In the genomic region with DNA sequence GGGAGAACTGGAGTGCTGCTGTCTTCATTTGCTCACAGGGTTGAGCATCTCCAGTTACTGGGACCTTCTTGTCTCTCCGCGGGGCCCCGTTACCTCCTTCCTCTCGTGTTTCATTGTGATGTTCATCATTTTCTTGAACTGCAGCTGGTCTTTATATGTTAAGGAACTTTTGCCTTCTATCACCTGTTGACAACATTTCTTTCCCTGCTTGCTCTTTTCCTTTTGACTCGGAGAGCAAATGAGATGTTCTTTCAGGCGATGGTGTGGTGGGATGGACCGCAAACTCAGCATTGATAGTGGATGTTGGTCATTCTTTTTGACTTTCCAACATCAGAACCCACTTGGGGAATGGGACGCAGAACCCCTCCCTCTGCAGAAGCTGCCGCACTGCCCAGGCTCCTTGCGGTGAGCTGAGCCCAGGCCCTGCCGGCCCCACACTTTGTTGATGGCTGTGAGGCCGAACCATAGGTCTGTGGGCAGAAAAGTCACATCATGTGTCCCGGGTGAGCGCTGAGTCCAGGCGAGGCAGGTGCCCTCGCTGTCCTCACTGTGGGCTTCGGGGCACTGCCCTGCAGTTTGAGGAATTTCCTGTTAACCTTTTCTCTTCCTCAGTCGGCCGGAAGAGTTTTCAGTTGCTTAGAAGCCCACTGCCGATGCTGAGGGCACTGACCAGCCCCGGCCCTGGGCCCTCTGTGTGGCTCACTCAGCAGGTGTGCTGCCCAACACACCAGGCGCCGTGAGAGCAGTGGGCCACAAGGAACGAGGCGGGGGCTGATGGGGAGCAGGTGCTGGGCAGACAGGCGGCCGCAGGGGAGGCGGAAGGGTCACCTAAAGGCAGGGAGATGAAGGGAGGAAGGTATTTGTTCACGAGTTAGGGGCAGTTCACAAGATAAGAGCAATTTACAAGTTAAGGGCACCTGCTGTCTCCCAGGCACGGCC, we compare ENCODE assay signal across 22 cellular contexts. TPM values are rescaled to one million over a fixed set of nuclear protein-coding genes. Genes with fewer than 3 reads are reported as not detected.
"Had no signal": no experiment of that assay in that cellular context is flagged by ENCODE, and none has a peak within 500 bp of the region (broad histone marks: within the 10 kb centered on the region; RNA-seq: fewer than 3 reads in every experiment).

No MANE protein-coding gene starts in this region.

- DNase-seq: colonic mucosa; dermis blood vessel endothelial cell; erythroblast; foreskin keratinocyte; head of caudate nucleus; kidney glomerular epithelial cell; mammary epithelial cell; naive thymus-derived CD4-positive, alpha-beta T cell; nephron progenitor cell; sigmoid colon; stimulated activated CD4-positive, alpha-beta T cell treated with anti-CD3 and anti-CD28 coated beads, Interleukin-2, amount 100 ng/mL, for 24 hours; stimulated activated CD4-positive, alpha-beta T cell treated with anti-CD3 and anti-CD28 coated beads, Interleukin-4, amount 100 ng/mL, for 4 hours; stimulated activated naive CD4-positive, alpha-beta T cell; stomach; trophoblast cell had no signal

- H3K27me3 ChIP-seq: colonic mucosa, hepatocyte had no signal

- H3K4me1 ChIP-seq: foreskin keratinocyte had no signal

- ATAC-seq: foreskin keratinocyte; left lobe of liver; naive thymus-derived CD4-positive, alpha-beta T cell had no signal

- H3K4me2 ChIP-seq: hepatocyte had no signal

- H3K27ac ChIP-seq: colonic mucosa, foreskin keratinocyte, hepatocyte, sigmoid colon, skin epidermis, stomach had no signal

- FAIRE-seq: endothelial cell of umbilical vein had no signal

- H2AFZ ChIP-seq: hepatocyte had no signal

- H3K4me3 ChIP-seq: colonic mucosa, hepatocyte, sigmoid colon, skin epidermis, stomach had no signal

- H3K9me3 ChIP-seq: colonic mucosa, sigmoid colon, stomach had no signal

RNA-seq across cellular contexts. Expression of a gene that starts 7.6 kb away (rescaled TPM):
- total RNA-seq: urinary bladder had no signal
- polyA plus RNA-seq: naive thymus-derived CD4-positive, alpha-beta T cell had no signal

RNA-seq across cellular contexts. Expression of a gene that starts 45.5 kb away (rescaled TPM):
- total RNA-seq: foreskin keratinocyte; mammary epithelial cell; mononuclear cell; naive thymus-derived CD4-positive, alpha-beta T cell; osteocyte; sigmoid colon had no signal
- polyA plus RNA-seq: foreskin keratinocyte; mammary epithelial cell; naive thymus-derived CD4-positive, alpha-beta T cell had no signal
